26 cellular contexts compared by ENCODE assay signal in the genomic region with DNA sequence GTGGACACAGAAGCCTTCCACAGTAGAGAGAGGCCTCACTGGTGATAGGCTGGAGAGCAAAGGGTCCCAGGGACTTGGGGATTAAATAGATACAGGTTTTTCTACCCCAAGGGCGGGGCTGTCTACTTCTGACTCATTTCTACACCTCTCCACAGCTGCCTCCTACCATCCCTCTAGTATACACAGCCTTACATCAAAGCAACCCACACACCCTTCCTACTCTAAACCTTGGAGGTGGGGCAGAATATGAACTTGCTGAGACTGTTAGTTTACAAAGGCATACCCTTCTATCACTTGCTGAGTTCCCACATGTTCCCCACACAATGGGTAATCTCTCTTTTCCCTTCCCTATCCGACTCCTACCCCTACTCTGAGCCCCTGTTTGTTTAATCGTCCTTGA.
A peak's percentile ranks its signal among the peaks of the same experiment; 100 is the strongest.
DNase-seq lines count a peak whose midpoint lies in the region; ATAC-seq and TF ChIP-seq lines count a peak whose summit lies in the region.
"Had no signal": no experiment of that assay in that cellular context is flagged by ENCODE, and none has a peak within 500 bp of the region (broad histone marks: within the 10 kb centered on the region; RNA-seq: fewer than 3 reads in every experiment).

No MANE protein-coding gene starts in this region.

- ATAC-seq in HG02885 (IDR thresholded peaks at IDR 0.05; ENCODE audit: poor library complexity, unreplicated experiment) = peak; percentile 94
- ATAC-seq: left cardiac atrium; stimulated activated naive B cell treated with anti-CD40 and anti-IgM and Interleukin-4, amounts not matched to agents 10 μg/mL and 1 μg/mL and 100 μg/mL, for 72 hours had no signal

- no peak overlapping the region for H3K4me3 ChIP-seq in epithelial cell of esophagus (ENCODE audit: low read length)
- H3K4me3 ChIP-seq in stomach smooth muscle (ENCODE audit: low read length in 2 of 2) = no peak overlapping the region
- H3K4me3 ChIP-seq: breast epithelium, HAP-1, SK-N-MC had no signal

- no peak overlapping the region for H3K9ac ChIP-seq in stomach smooth muscle (ENCODE audit: low read length in 2 of 2)

- no peaks in the 10 kb centered on the region for H3K9me3 ChIP-seq in stomach smooth muscle (ENCODE audit: control insufficient read depth in 2 of 2, low read length in 2 of 2)
- H3K9me3 ChIP-seq: HAP-1 had no signal

- no peak for TF ChIP-seq CTCF in epithelial cell of esophagus (IDR thresholded peaks at IDR 0.05; ENCODE audit: insufficient read depth, low read depth, low read length, missing control alignments)

- H3K27ac ChIP-seq in stomach smooth muscle (ENCODE audit: low read length) = peak overlapping the region; percentile 31
- H3K27ac ChIP-seq: breast epithelium, C4-2B, SK-N-MC had no signal

- DNase-seq in NCI-H748 (lab: John Stamatoyannopoulos, UW; ENCODE audit: unreplicated experiment) (peak; percentile 12), NCI-H748 treated with DMSO at 0.1 percent for 48 hours (lab: John Stamatoyannopoulos, UW) (no peak), epithelial cell of esophagus (ENCODE audit: low read depth) (peak; percentile 14), MV-4-11 (lab: John Stamatoyannopoulos, UW) (no peak), DMS153 treated with DMSO at 0.1 percent for 48 hours (lab: John Stamatoyannopoulos, UW; ENCODE audit: unreplicated experiment) (no peak)
- DNase-seq in activated CD8-positive, alpha-beta memory T cell treated with anti-CD3 and anti-CD28 coated beads, Interleukin-2, amount 50 U/mL, for 4 hours = no peak
- DNase-seq: 8988T; activated CD4-positive, alpha-beta T cell treated with anti-CD3 and anti-CD28 coated beads, Interleukin-2, amount 50 U/mL, for 4 hours; activated CD4-positive, CD25-positive, alpha-beta regulatory T cell; anterior cingulate cortex; COR-L47; DMS79; immature natural killer cell; left cardiac atrium; NCI-H1092 treated with DMSO at 0.1 percent for 48 hours; NCI-H1930; NCI-H2171 treated with DMSO at 0.1 percent for 48 hours; NCI-H510A treated with DMSO at 0.1 percent for 48 hours; retina; stimulated activated naive B cell treated with anti-CD40 and anti-IgM and Interleukin-4, amounts not matched to agents 10 μg/mL and 1 μg/mL and 100 μg/mL, for 72 hours had no signal

- no peaks in the 10 kb centered on the region for H3K27me3 ChIP-seq in stomach smooth muscle (ENCODE audit: control insufficient read depth in 1 of 2, insufficient read depth in 2 of 2, low read length in 2 of 2)
- H3K27me3 ChIP-seq: breast epithelium had no signal

- peaks cover 7% of the 10 kb centered on the region for H3K4me1 ChIP-seq in stomach smooth muscle (ENCODE audit: control insufficient read depth, insufficient read depth, low read length)
- H3K4me1 ChIP-seq: breast epithelium, HAP-1 had no signal

- no peaks in the 10 kb centered on the region for H3K36me3 ChIP-seq in stomach smooth muscle (ENCODE audit: control insufficient read depth in 2 of 2, insufficient read depth in 2 of 2, low read length in 2 of 2)
- H3K36me3 ChIP-seq: breast epithelium, HAP-1 had no signal

Comparison
In these comparisons a context has a peak if more than half of its experiments do, and no peak if none do; other contexts are left out.
1. DNase-seq: peak in NCI-H748 (single experiment) and epithelial cell of esophagus (single experiment); none in NCI-H748 treated with DMSO at 0.1 percent for 48 hours (single experiment), MV-4-11 (single experiment), DMS153 treated with DMSO at 0.1 percent for 48 hours (single experiment) and activated CD8-positive, alpha-beta memory T cell treated with anti-CD3 and anti-CD28 coated beads, Interleukin-2, amount 50 U/mL, for 4 hours (single experiment).